Comparison of ENCODE assay signal across 30 cellular contexts in the genomic region with DNA sequence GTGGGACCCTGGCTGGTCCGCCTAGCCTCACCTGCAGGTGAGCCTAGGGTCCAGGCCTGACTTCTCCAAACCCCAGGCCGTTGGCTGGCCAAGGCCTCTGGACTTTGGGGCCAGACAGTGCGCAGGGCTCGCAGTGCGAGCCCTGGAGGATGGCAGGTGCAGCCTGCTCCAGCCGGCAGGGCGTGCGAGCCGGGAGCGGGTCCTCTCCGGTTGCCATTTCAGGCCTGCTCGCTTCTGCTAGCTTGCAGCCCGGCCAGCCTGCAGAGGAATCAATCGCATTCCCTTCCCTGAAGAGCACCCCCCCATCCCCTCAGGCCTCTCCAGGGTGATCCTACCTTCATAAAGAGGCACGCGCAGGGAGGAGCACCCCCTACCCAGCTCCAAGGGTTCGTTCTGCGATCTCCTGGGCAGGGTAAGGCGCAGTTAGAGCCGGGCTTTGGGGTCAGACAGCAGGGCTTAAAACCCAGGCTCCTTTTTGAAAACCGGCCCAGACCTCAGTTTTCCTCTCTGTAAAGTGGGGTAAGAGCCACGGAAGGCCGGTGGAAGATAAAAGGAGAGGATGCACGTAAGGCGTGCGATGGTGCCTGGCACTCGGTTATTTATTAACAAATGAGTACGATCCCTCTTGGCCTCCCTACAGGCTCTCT. TPM values are rescaled to one million over a fixed set of nuclear protein-coding genes. Genes with fewer than 3 reads are reported as not detected.
DNase-seq lines count a peak whose midpoint lies in the region; TF ChIP-seq lines count a peak whose summit lies in the region.
"Had no signal": no experiment of that assay in that cellular context is flagged by ENCODE, and none has a peak within 500 bp of the region (broad histone marks: within the 10 kb centered on the region; RNA-seq: fewer than 3 reads in every experiment).

No MANE protein-coding gene starts in this region.

- no peaks in the 10 kb centered on the region for H3K79me2 ChIP-seq in osteoblast (ENCODE audit: insufficient read depth, low read length)

- TF ChIP-seq CTCF in osteoblast (IDR thresholded peaks at IDR 0.05; ENCODE audit: extremely low read depth, low read depth, low read length): no peak

- H3K9ac ChIP-seq in iPS-18a (ENCODE audit: low read length): no peak overlapping the region
- H3K9ac ChIP-seq: BLaER1 treated with 17β-estradiol and CSF1 and Interleukin-3, amounts not matched to agents 10 nM and 100 nM had no signal

- no peak overlapping the region for H3K27ac ChIP-seq in iPS-18a (ENCODE audit: low read length)
- no peak overlapping the region for H3K27ac ChIP-seq in osteoblast (ENCODE audit: low read depth, low read length)
- H3K27ac ChIP-seq: BLaER1 treated with 17β-estradiol and CSF1 and Interleukin-3, amounts not matched to agents 10 nM and 100 nM; esophagus muscularis mucosa; SJSA1; skin epidermis; suprapubic skin; upper lobe of left lung had no signal

- H3K36me3 ChIP-seq in iPS-18a (ENCODE audit: control insufficient read depth, low read depth, low read length): no peaks in the 10 kb centered on the region
- peaks cover 2% of the 10 kb centered on the region for H3K36me3 ChIP-seq in osteoblast (ENCODE audit: insufficient read depth, low read length)
- H3K36me3 ChIP-seq: HAP-1, SJSA1 had no signal

- H4K20me1 ChIP-seq in osteoblast (ENCODE audit: insufficient read depth, low read length): peaks cover 53% of the 10 kb centered on the region

- peak overlapping the region; percentile 52 to 79 (median 71) for H3K27ac Mint-ChIP-seq in IgD-negative memory B cell

- no peak overlapping the region for H3K4me2 ChIP-seq in osteoblast (ENCODE audit: insufficient read depth, low read length)
- H3K4me2 ChIP-seq: BLaER1 treated with 17β-estradiol and CSF1 and Interleukin-3, amounts not matched to agents 10 nM and 100 nM had no signal

- peaks cover 0 to 9% (median 0%) of the 10 kb centered on the region in 3 donors for H3K9me3 Mint-ChIP-seq in IgD-negative memory B cell

- peaks cover 48% of the 10 kb centered on the region for H3K27me3 Mint-ChIP-seq in IgD-negative memory B cell

- peak; percentile 68 for DNase-seq in ELF-1 (ENCODE audit: low read depth, low spot score)
- DNase-seq in osteoblast (ENCODE audit: insufficient read length, low spot score, missing footprints): peak; percentile 88
- DNase-seq in NCI-H69 (lab: John Stamatoyannopoulos, UW): no peak
- DNase-seq in dedifferentiated amniotic fluid mesenchymal stem cell (ENCODE audit: extremely low spot score): no peak
- no peak for DNase-seq in middle frontal gyrus (ENCODE audit: extremely low spot score, low spot score)
- DNase-seq: activated CD4-positive, alpha-beta T cell treated with anti-CD3 and anti-CD28 coated beads, Interleukin-2, amount 50 U/mL, for 48 hours; activated naive CD4-positive, alpha-beta T cell; caudate nucleus; cortex of kidney; foreskin fibroblast; GDM1; head of caudate nucleus; left colon; mesenchymal stem cell; stimulated activated naive CD4-positive, alpha-beta T cell; T-helper 1 cell had no signal

- H3K9me3 ChIP-seq in iPS-18a (ENCODE audit: control insufficient read depth, low read depth, low read length) (no peaks in the 10 kb centered on the region), osteoblast (ENCODE audit: low read depth, low read length) (no peaks in the 10 kb centered on the region)
- H3K9me3 ChIP-seq: esophagus muscularis mucosa, HAP-1, SJSA1, suprapubic skin, upper lobe of left lung had no signal

- H3K27me3 ChIP-seq in iPS-18a (ENCODE audit: control insufficient read depth, insufficient read depth, low read length) (peaks cover 100% of the 10 kb centered on the region), osteoblast (ENCODE audit: insufficient read depth, low read length) (peaks cover 86% of the 10 kb centered on the region)

- peaks cover 9 to 12% (median 9%) of the 10 kb centered on the region in 3 donors for H3K4me1 Mint-ChIP-seq in IgD-negative memory B cell

- peak overlapping the region in 1 of 4 donors; percentile 69 for H3K4me3 Mint-ChIP-seq in IgD-negative memory B cell

- H3K36me3 Mint-ChIP-seq in IgD-negative memory B cell: no peaks in the 10 kb centered on the region

- peak overlapping the region; percentile 32 for H3K4me3 ChIP-seq in iPS-18a (ENCODE audit: low read length)
- no peak overlapping the region for H3K4me3 ChIP-seq in osteoblast (ENCODE audit: insufficient read depth, low read length)
- H3K4me3 ChIP-seq: BLaER1 treated with 17β-estradiol and CSF1 and Interleukin-3, amounts not matched to agents 10 nM and 100 nM; esophagus muscularis mucosa; HAP-1; SJSA1; skin epidermis; suprapubic skin; upper lobe of left lung had no signal

- peaks cover 50% of the 10 kb centered on the region for H3K4me1 ChIP-seq in iPS-18a (ENCODE audit: control insufficient read depth, low read depth, low read length)
- H3K4me1 ChIP-seq in osteoblast (ENCODE audit: insufficient read depth, low read length): no peaks in the 10 kb centered on the region

- H2AFZ ChIP-seq in osteoblast (ENCODE audit: low read length): no peak overlapping the region

RNA-seq across cellular contexts. Expression of gene BARHL1, which starts 6.2 kb away (rescaled TPM):
- not detected for polyA plus RNA-seq in IgD-negative memory B cell
- not detected in 2 replicates for total RNA-seq in osteoblast
- total RNA-seq: esophagus muscularis mucosa, left colon, myocyte, NCI-H460, omental fat pad, RPMI7951, SJSA1, suprapubic skin, upper lobe of left lung had no signal
- polyA plus RNA-seq: adipose tissue had no signal

Comparison
In these comparisons a context has a peak if more than half of its experiments do, and no peak if none do; other contexts are left out.
1. DNase-seq: peak in ELF-1 (single experiment) and osteoblast (single experiment); none in NCI-H69 (single experiment), dedifferentiated amniotic fluid mesenchymal stem cell (single experiment) and middle frontal gyrus (single experiment).